25 cellular contexts compared by ENCODE assay signal in genomic region chr7:21260939-21261338, GRCh38.
"Had no signal": no experiment of that assay in that cellular context is flagged by ENCODE, and none has a peak within 500 bp of the region (broad histone marks: within the 10 kb centered on the region; RNA-seq: fewer than 3 reads in every experiment).

No MANE protein-coding gene starts in this region.

- H3K9me3 Mint-ChIP-seq: natural killer cell; neural progenitor cell; stimulated activated effector memory CD8-positive, alpha-beta T cell treated with anti-CD3 and anti-CD28 coated beads, Interleukin-12 subunit alpha, Interleukin-12 subunit beta, amount 100 ng/mL, for 72 hours; type B pancreatic cell had no signal

- H3K4me3 Mint-ChIP-seq: natural killer cell; neural progenitor cell; stimulated activated effector memory CD8-positive, alpha-beta T cell treated with anti-CD3 and anti-CD28 coated beads, Interleukin-12 subunit alpha, Interleukin-12 subunit beta, amount 100 ng/mL, for 72 hours; type B pancreatic cell had no signal

- ATAC-seq: gastroesophageal sphincter, left ventricle myocardium superior had no signal

- H3K9me3 ChIP-seq: esophagus muscularis mucosa, gastroesophageal sphincter, heart left ventricle, lower lobe of right lung, sigmoid colon, stomach, testis, tibial artery had no signal

- H2AFZ ChIP-seq: hepatocyte, parathyroid adenoma had no signal

- H3K4me2 ChIP-seq: hepatocyte, neural progenitor cell had no signal

- H3K9ac ChIP-seq: neural progenitor cell, parathyroid adenoma had no signal

- H3K27me3 ChIP-seq: neural progenitor cell, testis had no signal

- DNase-seq: dermis blood vessel endothelial cell; effector memory CD4-positive, alpha-beta T cell; foreskin keratinocyte; heart left ventricle; kidney glomerular epithelial cell; left ventricle myocardium superior; lower lobe of right lung; natural killer cell; right cardiac atrium; sigmoid colon; stimulated activated CD4-positive, alpha-beta T cell treated with anti-CD3 and anti-CD28 coated beads, Interleukin-2, amount 100 ng/mL, for 24 hours; stimulated activated CD4-positive, alpha-beta T cell treated with anti-CD3 and anti-CD28 coated beads, Interleukin-4, amount 100 ng/mL, for 24 hours; stimulated activated naive CD4-positive, alpha-beta T cell treated with Interleukin-2 at 50 U/mL for 16 hours; stomach; testis; tibial artery had no signal

- H3K36me3 ChIP-seq: esophagus muscularis mucosa, gastroesophageal sphincter, heart left ventricle, lower lobe of right lung, neural progenitor cell, sigmoid colon, stomach, tibial artery had no signal

- H3K27ac ChIP-seq: coronary artery, esophagus muscularis mucosa, foreskin keratinocyte, gastroesophageal sphincter, heart left ventricle, hepatocyte, lower lobe of right lung, neural progenitor cell, parathyroid adenoma, sigmoid colon, stomach, testis, tibial artery had no signal

- H3K4me3 ChIP-seq: coronary artery, esophagus muscularis mucosa, gastroesophageal sphincter, heart left ventricle, hepatocyte, lower lobe of right lung, neural progenitor cell, sigmoid colon, stomach, testis, tibial artery had no signal

- H3K79me2 ChIP-seq: hepatocyte, parathyroid adenoma had no signal

- H3K27ac Mint-ChIP-seq: natural killer cell; neural progenitor cell; progenitor cell of endocrine pancreas; stimulated activated effector memory CD8-positive, alpha-beta T cell treated with anti-CD3 and anti-CD28 coated beads, Interleukin-12 subunit alpha, Interleukin-12 subunit beta, amount 100 ng/mL, for 72 hours; type B pancreatic cell had no signal

- H3K36me3 Mint-ChIP-seq: natural killer cell; neural progenitor cell; stimulated activated effector memory CD8-positive, alpha-beta T cell treated with anti-CD3 and anti-CD28 coated beads, Interleukin-12 subunit alpha, Interleukin-12 subunit beta, amount 100 ng/mL, for 72 hours; type B pancreatic cell had no signal

- H3K4me1 ChIP-seq: esophagus muscularis mucosa, foreskin keratinocyte, gastroesophageal sphincter, heart left ventricle, lower lobe of right lung, neural progenitor cell, parathyroid adenoma, sigmoid colon, stomach, testis, tibial artery had no signal
